ENCODE assay signal across 8 cellular contexts in genomic region chr6:11275598-11275997, GRCh38. TPM values are rescaled to one million over a fixed set of nuclear protein-coding genes. Genes with fewer than 3 reads are reported as not detected.
DNase-seq lines count a peak whose midpoint lies in the region; ATAC-seq and FAIRE-seq lines count a peak whose summit lies in the region.

No MANE protein-coding gene starts in this region.

- peaks cover 45% of the 10 kb centered on the region for H3K36me3 Mint-ChIP-seq in activated CD8-positive, alpha-beta memory T cell treated with anti-CD3 and anti-CD28 coated beads, Interleukin-2, amount 10 ng/mL, durations not matched to agents 7 days and 5 days
- H3K36me3 Mint-ChIP-seq in naive B cell: peaks cover 4 to 20% of the 10 kb centered on the region in 2 donors

- no peaks in the 10 kb centered on the region for H3K27me3 Mint-ChIP-seq in activated CD8-positive, alpha-beta memory T cell treated with anti-CD3 and anti-CD28 coated beads, Interleukin-2, amount 10 ng/mL, durations not matched to agents 7 days and 5 days
- no peaks in the 10 kb centered on the region for H3K27me3 Mint-ChIP-seq in naive B cell

- H3K27ac Mint-ChIP-seq in activated CD8-positive, alpha-beta memory T cell treated with anti-CD3 and anti-CD28 coated beads, Interleukin-2, amount 10 ng/mL, durations not matched to agents 7 days and 5 days: peak overlapping the region; percentile 81
- peak overlapping the region; percentile 40 to 84 (median 64) for H3K27ac Mint-ChIP-seq in naive B cell

- CTCF ChIA-PET in activated CD8-positive, alpha-beta memory T cell treated with anti-CD3 and anti-CD28 coated beads, Interleukin-2, amount 10 ng/mL, durations not matched to agents 7 days and 5 days (lab: Charles Lee): interaction anchor here (0.8 to 2.4 kb wide), 5 partner anchors 13 to 220 kb away, joined by 3 to 6 read pairs (median 3); no protein-coding TSS in a partner anchor

- H3K4me3 ChIP-seq in SJCRH30: no peak overlapping the region

- FAIRE-seq in RCC 7860 (lab: Jason Lieb, UNC): peak; percentile 92
- no peak for FAIRE-seq in frontal cortex (lab: Jason Lieb, UNC)

- no peaks in the 10 kb centered on the region for H3K9me3 ChIP-seq in SJCRH30 (replicated peaks)

- H3K4me1 ChIP-seq in SJCRH30: peaks cover 24% of the 10 kb centered on the region; the same call in 1 of the 2 replicates

- no peaks in the 10 kb centered on the region for H3K36me3 ChIP-seq in SJCRH30

- peak; percentile 45 for DNase-seq in activated CD8-positive, alpha-beta memory T cell treated with anti-CD3 and anti-CD28 coated beads, Interleukin-2, amount 10 ng/mL, durations not matched to agents 7 days and 5 days
- DNase-seq in activated CD8-positive, alpha-beta memory T cell treated with anti-CD3 and anti-CD28 coated beads, Interleukin-2, amount 50 U/mL, for 48 hours: no peak
- DNase-seq in RCC 7860 (ENCODE audit: low spot score) (peak; percentile 96), naive B cell (peak; percentile 14), frontal cortex (ENCODE audit: low spot score in 2 of 2) (no peak), SJCRH30 (no peak)
- no peak for DNase-seq in activated effector memory CD4-positive, alpha-beta T cell treated with anti-CD3 and anti-CD28 coated beads, Interleukin-2, amount 50 U/mL, for 16 hours

- ATAC-seq in activated CD8-positive, alpha-beta memory T cell treated with anti-CD3 and anti-CD28 coated beads, Interleukin-2, amount 10 ng/mL, durations not matched to agents 7 days and 5 days: peak; percentile 17
- peak; percentile 65 for ATAC-seq in HG02884 (IDR thresholded peaks at IDR 0.05; ENCODE audit: unreplicated experiment)
- peak; percentile 79 to 87 for ATAC-seq in naive B cell (ENCODE audit: low read depth in 2 of 2)

- no peaks in the 10 kb centered on the region for H3K27me3 ChIP-seq in SJCRH30

- no peak overlapping the region for H3K27ac ChIP-seq in SJCRH30

- H3K4me3 Mint-ChIP-seq in activated CD8-positive, alpha-beta memory T cell treated with anti-CD3 and anti-CD28 coated beads, Interleukin-2, amount 10 ng/mL, durations not matched to agents 7 days and 5 days: peak overlapping the region; percentile 21
- peak overlapping the region in 2 of 8 donors; percentile 8 to 51 for H3K4me3 Mint-ChIP-seq in naive B cell

- no peaks in the 10 kb centered on the region for H3K9me3 Mint-ChIP-seq in activated CD8-positive, alpha-beta memory T cell treated with anti-CD3 and anti-CD28 coated beads, Interleukin-2, amount 10 ng/mL, durations not matched to agents 7 days and 5 days (ENCODE audit: low read depth)
- no peaks in the 10 kb centered on the region for H3K9me3 Mint-ChIP-seq in naive B cell

- peaks cover 51% of the 10 kb centered on the region for H3K4me1 Mint-ChIP-seq in activated CD8-positive, alpha-beta memory T cell treated with anti-CD3 and anti-CD28 coated beads, Interleukin-2, amount 10 ng/mL, durations not matched to agents 7 days and 5 days
- H3K4me1 Mint-ChIP-seq in naive B cell: peaks cover 42 to 56% (median 50%) of the 10 kb centered on the region in 3 donors

RNA-seq across cellular contexts. Expression of gene NEDD9, which starts 43.1 kb away (rescaled TPM):
- 100 to 1,000 TPM in 1 of 2 experiments, 10 to 100 TPM in 1; 84.5 to 114 TPM for total RNA-seq in activated CD8-positive, alpha-beta memory T cell treated with anti-CD3 and anti-CD28 coated beads, Interleukin-2, amount 10 ng/mL, durations not matched to agents 7 days and 5 days
- polyA plus RNA-seq in naive B cell (ENCODE audit: low read depth in 6 of 6): 10 to 100 TPM; 42.0 to 80.5 (median 48.1) TPM
- 39.1 TPM for total RNA-seq in frontal cortex
- total RNA-seq in SJCRH30 (2014; rRNA removed; shearing (Covaris generic)): 0.42 and 0.71 TPM in 2 replicates

Comparison
In these comparisons a context has a peak if more than half of its experiments do, and no peak if none do; other contexts are left out.
1. DNase-seq: peak in activated CD8-positive, alpha-beta memory T cell treated with anti-CD3 and anti-CD28 coated beads, Interleukin-2, amount 10 ng/mL, durations not matched to agents 7 days and 5 days (single experiment), RCC 7860 (single experiment) and naive B cell (single experiment); none in activated CD8-positive, alpha-beta memory T cell treated with anti-CD3 and anti-CD28 coated beads, Interleukin-2, amount 50 U/mL, for 48 hours (single experiment), activated effector memory CD4-positive, alpha-beta T cell treated with anti-CD3 and anti-CD28 coated beads, Interleukin-2, amount 50 U/mL, for 16 hours (single experiment), frontal cortex (0 of 2) and SJCRH30 (0 of 2).
2. ATAC-seq: peak in every context shown above with its lines; median percentile 83 in naive B cell; 65 in HG02884; 17 in activated CD8-positive, alpha-beta memory T cell treated with anti-CD3 and anti-CD28 coated beads, Interleukin-2, amount 10 ng/mL, durations not matched to agents 7 days and 5 days.
3. RNA of gene NEDD9, which starts 43.1 kb away (total RNA-seq): 84.5 to 114 TPM in activated CD8-positive, alpha-beta memory T cell treated with anti-CD3 and anti-CD28 coated beads, Interleukin-2, amount 10 ng/mL, durations not matched to agents 7 days and 5 days and 39.1 TPM in frontal cortex (single experiment); 0.42 to 0.71 TPM in SJCRH30; every median in the first group is over 10 times any median in the second.